Comparison of ENCODE assay signal across 23 cellular contexts in genomic region chr10:131259535-131259934, GRCh38. TPM values are rescaled to one million over a fixed set of nuclear protein-coding genes. Genes with fewer than 3 reads are reported as not detected.
DNase-seq lines count a peak whose midpoint lies in the region; ATAC-seq and TF ChIP-seq lines count a peak whose summit lies in the region.
"Had no signal": no experiment of that assay in that cellular context is flagged by ENCODE, and none has a peak within 500 bp of the region (broad histone marks: within the 10 kb centered on the region; RNA-seq: fewer than 3 reads in every experiment).

No MANE protein-coding gene starts in this region.

- CTCF ChIA-PET in activated CD8-positive, alpha-beta T cell treated with anti-CD3 and anti-CD28 coated beads for 36 hours (lab: Charles Lee) = no interaction called here

- H3K9ac ChIP-seq in BLaER1 = no peak overlapping the region

- no peaks in the 10 kb centered on the region; the same call in 1 of the 2 replicates for H3K9me3 ChIP-seq in BLaER1
- no peaks in the 10 kb centered on the region for H3K9me3 ChIP-seq in lower lobe of right lung
- no peaks in the 10 kb centered on the region for H3K9me3 ChIP-seq in BE2C
- H3K9me3 ChIP-seq: A549 had no signal

- peak in 1 of 2 donors; percentile 10 for ATAC-seq in lower lobe of right lung
- no peak for ATAC-seq in activated CD8-positive, alpha-beta T cell treated with anti-CD3 and anti-CD28 coated beads for 36 hours
- ATAC-seq: A549, GM12878, GM23338, HCT116 had no signal

- peaks cover 51% of the 10 kb centered on the region for H3K4me1 ChIP-seq in BLaER1
- no peaks in the 10 kb centered on the region for H3K4me1 ChIP-seq in lower lobe of right lung
- H3K4me1 ChIP-seq in BE2C = no peaks in the 10 kb centered on the region
- H3K4me1 ChIP-seq: A549 had no signal

- no peaks in the 10 kb centered on the region for H3K27me3 ChIP-seq in BLaER1
- no peaks in the 10 kb centered on the region for H3K27me3 ChIP-seq in lower lobe of right lung (ENCODE audit: low read depth)
- no peaks in the 10 kb centered on the region for H3K27me3 ChIP-seq in BE2C

- intact Hi-C loops in lower lobe of right lung (cut with DNase I) = no loop called here
- intact Hi-C loops in posterior vena cava (cut with DNase I) = no loop called here
- intact Hi-C loops in activated CD8-positive, alpha-beta T cell treated with anti-CD3 and anti-CD28 coated beads for 36 hours (cut with micrococcal nuclease) = no loop called here

- no peaks in the 10 kb centered on the region for H3K36me3 Mint-ChIP-seq in activated CD8-positive, alpha-beta T cell treated with anti-CD3 and anti-CD28 coated beads for 36 hours (ENCODE audit: low read depth)
- H3K36me3 Mint-ChIP-seq: CD4-positive, CD25-positive, alpha-beta regulatory T cell; CD8-positive, alpha-beta memory T cell had no signal

- no peaks in the 10 kb centered on the region for H3K9me3 Mint-ChIP-seq in activated CD8-positive, alpha-beta T cell treated with anti-CD3 and anti-CD28 coated beads for 36 hours
- H3K9me3 Mint-ChIP-seq: H9 had no signal

- H3K4me1 Mint-ChIP-seq in activated CD8-positive, alpha-beta T cell treated with anti-CD3 and anti-CD28 coated beads for 36 hours (ENCODE audit: low read depth) = no peaks in the 10 kb centered on the region
- H3K4me1 Mint-ChIP-seq: CD4-positive, CD25-positive, alpha-beta regulatory T cell; CD8-positive, alpha-beta memory T cell; GM23338 had no signal

- no peak overlapping the region for H3K4me3 ChIP-seq in BLaER1
- no peak overlapping the region for H3K4me3 ChIP-seq in lower lobe of right lung
- no peak overlapping the region for H3K4me3 ChIP-seq in BE2C (ENCODE audit: low read depth, low read length)
- H3K4me3 ChIP-seq: A549, GM12878, GM23338 had no signal

- no peak overlapping the region for H3K27ac Mint-ChIP-seq in activated CD8-positive, alpha-beta T cell treated with anti-CD3 and anti-CD28 coated beads for 36 hours
- H3K27ac Mint-ChIP-seq: CD4-positive, CD25-positive, alpha-beta regulatory T cell; CD8-positive, alpha-beta memory T cell; GM23338; H9 had no signal

- H4K20me1 ChIP-seq in BLaER1 = no peaks in the 10 kb centered on the region; the same call in 1 of the 2 replicates

- H3K36me3 ChIP-seq in BLaER1 (peaks cover 70% of the 10 kb centered on the region), lower lobe of right lung (no peaks in the 10 kb centered on the region), BE2C (no peaks in the 10 kb centered on the region)

- 0 out of 2 replicates have a peak overlapping the region, but pooled peaks have one; percentile 8 for H3K4me2 ChIP-seq in BLaER1
- H3K4me2 ChIP-seq: A549, GM23338 had no signal

- POLR2A ChIA-PET in activated CD8-positive, alpha-beta T cell treated with anti-CD3 and anti-CD28 coated beads for 36 hours (lab: Charles Lee) = no interaction called here

- no peak overlapping the region; the same call in 1 of the 2 replicates for H3K27ac ChIP-seq in BLaER1
- no peak overlapping the region for H3K27ac ChIP-seq in lower lobe of right lung
- H3K27ac ChIP-seq: A549, C4-2B had no signal

- no peak for TF ChIP-seq CTCF in lower lobe of right lung (IDR thresholded peaks at IDR 0.05)
- no peak for TF ChIP-seq CTCF in activated CD8-positive, alpha-beta T cell treated with anti-CD3 and anti-CD28 coated beads for 36 hours (IDR thresholded peaks at IDR 0.05)
- no peak for TF ChIP-seq CTCF in BE2C (IDR thresholded peaks at IDR 0.05; ENCODE audit: low read depth, low read length)

- DNase-seq in lower lobe of right lung (peak; percentile 28), posterior vena cava (ENCODE audit: low spot score) (peak; percentile 71), NCI-H510A treated with DMSO at 0.1 percent for 48 hours (lab: John Stamatoyannopoulos, UW) (no peak), BE2C (no peak)
- DNase-seq in activated CD8-positive, alpha-beta T cell treated with anti-CD3 and anti-CD28 coated beads for 36 hours = no peak
- DNase-seq: 8988T; ACHN; AML-193; CD4-positive, CD25-positive, alpha-beta regulatory T cell; CD8-positive, alpha-beta memory T cell; DMS 273 treated with DMSO at 0.1 percent for 48 hours; DMS79; EL; GDM1; H9 had no signal

- no peak overlapping the region for H3K4me3 Mint-ChIP-seq in activated CD8-positive, alpha-beta T cell treated with anti-CD3 and anti-CD28 coated beads for 36 hours
- H3K4me3 Mint-ChIP-seq: CD4-positive, CD25-positive, alpha-beta regulatory T cell; CD8-positive, alpha-beta memory T cell; GM23338; H9 had no signal

- no peaks in the 10 kb centered on the region for H3K27me3 Mint-ChIP-seq in activated CD8-positive, alpha-beta T cell treated with anti-CD3 and anti-CD28 coated beads for 36 hours
- H3K27me3 Mint-ChIP-seq: CD4-positive, CD25-positive, alpha-beta regulatory T cell had no signal

RNA-seq across cellular contexts. Expression of gene TCERG1L, which starts 52.0 kb away (rescaled TPM):
- total RNA-seq in lower lobe of right lung (not detected), posterior vena cava (not detected)
- total RNA-seq in activated CD8-positive, alpha-beta T cell treated with anti-CD3 and anti-CD28 coated beads for 36 hours = not detected
- not detected for polyA plus RNA-seq in BE2C (2012; ENCODE audit: insufficient read depth, insufficient read length, low read depth)
- total RNA-seq: CD4-positive, CD25-positive, alpha-beta regulatory T cell; GM12878; H4 had no signal
- polyA plus RNA-seq: A549; BJ; CD4-positive, CD25-positive, alpha-beta regulatory T cell; GM12878 had no signal

Comparison
In these comparisons a context has a peak if more than half of its experiments do, and no peak if none do; other contexts are left out.
1. DNase-seq: peak in lower lobe of right lung (single experiment) and posterior vena cava (single experiment); none in NCI-H510A treated with DMSO at 0.1 percent for 48 hours (single experiment), activated CD8-positive, alpha-beta T cell treated with anti-CD3 and anti-CD28 coated beads for 36 hours (single experiment) and BE2C (single experiment).